ENCODE assay signal across 25 cellular contexts in genomic region chr3:170784406-170784805, GRCh38.
DNase-seq lines count a peak whose midpoint lies in the region; ATAC-seq, FAIRE-seq and TF ChIP-seq lines count a peak whose summit lies in the region.
"Had no signal": no experiment of that assay in that cellular context is flagged by ENCODE, and none has a peak within 500 bp of the region (broad histone marks: within the 10 kb centered on the region; RNA-seq: fewer than 3 reads in every experiment).

No MANE protein-coding gene starts in this region.

- peaks cover 3% of the 10 kb centered on the region for H3K27me3 Mint-ChIP-seq in HFFc6 (ENCODE audit: insufficient read depth)

- DNase-seq in HepG2 (ENCODE audit: low spot score) (no peak), left lobe of liver (ENCODE audit: low spot score) (no peak), osteoblast (ENCODE audit: insufficient read length, low spot score, missing footprints) (no peak), COLO668 (lab: John Stamatoyannopoulos, UW; ENCODE audit: unreplicated experiment) (no peak), HFFc6 (no peak)
- DNase-seq: AML-193; CD4-positive, alpha-beta T cell; CD8-positive, alpha-beta T cell; COR-L47; DMS 273 treated with DMSO at 0.1 percent for 48 hours; DMS153; DMS53; DMS79; DND-41; EL; GDM1 had no signal

- no peak overlapping the region for H3K27ac ChIP-seq in liver (ENCODE audit: low read depth in 1 of 2, low read length in 2 of 2)
- H3K27ac ChIP-seq in HepG2 (ENCODE audit: extremely low read length, insufficient read depth, low read length), result no peak overlapping the region
- no peak overlapping the region for H3K27ac ChIP-seq in osteoblast (ENCODE audit: low read depth, low read length)
- H3K27ac ChIP-seq: 22Rv1; A549; BLaER1 treated with 17β-estradiol and CSF1 and Interleukin-3, amounts not matched to agents 10 nM and 100 nM; C4-2B had no signal

- H3K9ac ChIP-seq in liver (ENCODE audit: low read depth in 1 of 2, low read length in 2 of 2) (no peak overlapping the region), HepG2 (ENCODE audit: insufficient read depth, low read depth, low read length) (no peak overlapping the region)
- H3K9ac ChIP-seq: BLaER1 treated with 17β-estradiol and CSF1 and Interleukin-3, amounts not matched to agents 10 nM and 100 nM had no signal

- WGBS in liver, result 61% methylated on average over 2 of the region's 2 CpGs
- WGBS in HepG2 (ENCODE audit: low lambda C conversion rate), result 33% methylated on average over 2 of the region's 2 CpGs

- H3K79me2 ChIP-seq in HepG2 (ENCODE audit: insufficient read depth, low read length) (no peaks in the 10 kb centered on the region), osteoblast (ENCODE audit: insufficient read depth, low read length) (no peaks in the 10 kb centered on the region)

- no peak overlapping the region for H3K4me3 Mint-ChIP-seq in HFFc6
- H3K4me3 Mint-ChIP-seq: B cell; CD4-positive, alpha-beta T cell; CD8-positive, alpha-beta T cell had no signal

- no peaks in the 10 kb centered on the region for H3K4me1 Mint-ChIP-seq in HFFc6 (ENCODE audit: low read depth)
- H3K4me1 Mint-ChIP-seq: B cell had no signal

- no peaks in the 10 kb centered on the region for H3K36me3 Mint-ChIP-seq in HFFc6 (ENCODE audit: low read depth)
- H3K36me3 Mint-ChIP-seq: CD8-positive, alpha-beta T cell had no signal

- ATAC-seq in HepG2 (no peak), left lobe of liver (peak; percentile 20)
- ATAC-seq: A549; CD8-positive, alpha-beta T cell; GM12878 had no signal

- intact Hi-C loops in HepG2 (cut with micrococcal nuclease; ENCODE audit: unreplicated experiment), result no loop called here

- H3K9me3 ChIP-seq in liver (ENCODE audit: control insufficient read depth in 4 of 4, low read length in 3 of 4), result no peaks in the 10 kb centered on the region
- H3K9me3 ChIP-seq in HepG2 (ENCODE audit: low read length), result no peaks in the 10 kb centered on the region
- H3K9me3 ChIP-seq in osteoblast (ENCODE audit: low read depth, low read length), result no peaks in the 10 kb centered on the region
- H3K9me3 ChIP-seq: A549; BLaER1 treated with 17β-estradiol and CSF1 and Interleukin-3, amounts not matched to agents 10 nM and 100 nM had no signal

- H3K9me3 Mint-ChIP-seq in HFFc6, result no peaks in the 10 kb centered on the region
- H3K9me3 Mint-ChIP-seq: CD4-positive, alpha-beta T cell; CD8-positive, alpha-beta T cell had no signal

- H4K20me1 ChIP-seq in HepG2 (ENCODE audit: insufficient read depth, low read length) (no peaks in the 10 kb centered on the region), osteoblast (ENCODE audit: insufficient read depth, low read length) (no peaks in the 10 kb centered on the region)
- H4K20me1 ChIP-seq: BLaER1 treated with 17β-estradiol and CSF1 and Interleukin-3, amounts not matched to agents 10 nM and 100 nM had no signal

- CTCF ChIA-PET in HepG2 (lab: Yijun Ruan, JAX; ENCODE audit: low intra/inter-chr PET ratio, low total read pairs), result no interaction called here

- TF ChIP-seq EP300 in HepG2 (IDR thresholded peaks at IDR 0.05; ENCODE audit: low read depth in 2 of 2, low read length in 2 of 2), result no peak
- no peak for TF ChIP-seq EP300 in HepG2 (CRISPR knock-in tag; IDR thresholded peaks at IDR 0.05; ENCODE audit: borderline replicate concordance)

- TF ChIP-seq POLR2A in HepG2 (IDR thresholded peaks at IDR 0.05; ENCODE audit: insufficient read depth in 1 of 2, low read depth in 2 of 2, low read length in 2 of 2), result no peak

- no peak overlapping the region for H3K27ac Mint-ChIP-seq in HFFc6
- H3K27ac Mint-ChIP-seq: B cell; CD4-positive, alpha-beta T cell; CD8-positive, alpha-beta T cell had no signal

- POLR2A ChIA-PET in HepG2 (lab: Yijun Ruan, JAX), result no interaction called here

- H2AFZ ChIP-seq in HepG2 (ENCODE audit: low read length) (no peak overlapping the region), osteoblast (ENCODE audit: low read length) (peak overlapping the region; percentile 3)

- no TSS peak for BruUV-seq in HepG2 (replicated peaks; lab: Mats Ljungman, UMichigan)

- no peak for TF ChIP-seq CTCF in liver (IDR thresholded peaks at IDR 0.05; ENCODE audit: low read depth, low read length, missing input control)
- TF ChIP-seq CTCF in HepG2 (CRISPR knock-in tag; IDR thresholded peaks at IDR 0.05), result no peak
- no peak for TF ChIP-seq CTCF in osteoblast (IDR thresholded peaks at IDR 0.05; ENCODE audit: extremely low read depth, low read depth, low read length)
- TF ChIP-seq CTCF in HFFc6 (IDR thresholded peaks at IDR 0.05), result no peak

- FAIRE-seq in HepG2 (lab: Jason Lieb, UNC), result no peak
- FAIRE-seq: A549, GM12892, GM18507 had no signal

- no peak for TF ChIP-seq RAD21 in liver (IDR thresholded peaks at IDR 0.05)
- TF ChIP-seq RAD21 in HepG2 (CRISPR knock-in tag; IDR thresholded peaks at IDR 0.05), result no peak

- no peak overlapping the region for H3K4me3 ChIP-seq in liver (ENCODE audit: low read depth in 1 of 3, low read length in 3 of 3)
- H3K4me3 ChIP-seq in HepG2 (replicated peaks in 1 of 3; ENCODE audit: insufficient read depth in 1 of 3, low read depth in 2 of 3, low read length in 3 of 3), result no peak overlapping the region
- H3K4me3 ChIP-seq in osteoblast (ENCODE audit: insufficient read depth, low read length), result no peak overlapping the region
- H3K4me3 ChIP-seq: A549; BLaER1 treated with 17β-estradiol and CSF1 and Interleukin-3, amounts not matched to agents 10 nM and 100 nM; GM12878 had no signal

- no peaks in the 10 kb centered on the region for H3K36me3 ChIP-seq in liver (ENCODE audit: control insufficient read depth in 4 of 4, insufficient read depth in 3 of 4, low read depth in 1 of 4, low read length in 3 of 4)
- no peaks in the 10 kb centered on the region for H3K36me3 ChIP-seq in HepG2 (replicated peaks in 1 of 2; ENCODE audit: control insufficient read depth in 1 of 2, insufficient read depth in 2 of 2, low read length in 2 of 2)
- no peaks in the 10 kb centered on the region for H3K36me3 ChIP-seq in osteoblast (ENCODE audit: insufficient read depth, low read length)
- H3K36me3 ChIP-seq: BLaER1 treated with 17β-estradiol and CSF1 and Interleukin-3, amounts not matched to agents 10 nM and 100 nM had no signal

- H3K4me2 ChIP-seq in HepG2 (ENCODE audit: low read depth, low read length) (no peak overlapping the region), osteoblast (ENCODE audit: insufficient read depth, low read length) (no peak overlapping the region)
- H3K4me2 ChIP-seq: A549; BLaER1 treated with 17β-estradiol and CSF1 and Interleukin-3, amounts not matched to agents 10 nM and 100 nM had no signal

- in situ Hi-C loops in HepG2 (cut with HindIII; ENCODE audit: extremely low pct_ligation_motif_present, low pct_unique_long_range_greater_than_20kb), result no loop called here

- H3K27me3 ChIP-seq in liver (ENCODE audit: control insufficient read depth in 4 of 4, insufficient read depth in 4 of 4, low read length in 3 of 4) (no peaks in the 10 kb centered on the region), HepG2 (ENCODE audit: control insufficient read depth in 1 of 2, insufficient read depth in 2 of 2, low read length in 2 of 2) (no peaks in the 10 kb centered on the region), osteoblast (ENCODE audit: insufficient read depth, low read length) (no peaks in the 10 kb centered on the region)
- H3K27me3 ChIP-seq: BLaER1 treated with 17β-estradiol and CSF1 and Interleukin-3, amounts not matched to agents 10 nM and 100 nM had no signal

- peaks cover 0 to 24% (median 15%) of the 10 kb centered on the region in 4 donors for H3K4me1 ChIP-seq in liver (ENCODE audit: control insufficient read depth in 4 of 4, insufficient read depth in 4 of 4, low read length in 3 of 4)
- H3K4me1 ChIP-seq in HepG2 (ENCODE audit: insufficient read depth, low read length), result no peaks in the 10 kb centered on the region
- no peaks in the 10 kb centered on the region for H3K4me1 ChIP-seq in osteoblast (ENCODE audit: insufficient read depth, low read length)
- H3K4me1 ChIP-seq: A549; BLaER1 treated with 17β-estradiol and CSF1 and Interleukin-3, amounts not matched to agents 10 nM and 100 nM had no signal

TF ChIP-seq in liver, 16 proteins besides CTCF, POLR2A, EP300 and RAD21:
- TF ChIP-seq HNF4A (conservative IDR thresholded peaks at IDR 0.05) (no peak), TAF1 (conservative IDR thresholded peaks at IDR 0.05) (peak; percentile 23)

TF ChIP-seq in HepG2, 621 proteins besides CTCF, POLR2A, EP300 and RAD21:
- TF ChIP-seq ZNF441 (CRISPR knock-in tag; IDR thresholded peaks at IDR 0.05; ENCODE audit: borderline replicate concordance), result no peak
- no peak for TF ChIP-seq NBN (conservative IDR thresholded peaks at IDR 0.05)
- no peak for TF ChIP-seq ZNF780A (CRISPR knock-in tag; IDR thresholded peaks at IDR 0.05)
- no peak for TF ChIP-seq GMEB1 (CRISPR knock-in tag; IDR thresholded peaks at IDR 0.05; ENCODE audit: borderline replicate concordance)
- TF ChIP-seq ZNF713 (CRISPR knock-in tag; IDR thresholded peaks at IDR 0.05), result no peak
